Comparison of ENCODE assay signal across 29 cellular contexts in genomic region chr7:135377171-135377570, GRCh38.
"Had no signal": no experiment of that assay in that cellular context is flagged by ENCODE, and none has a peak within 500 bp of the region (broad histone marks: within the 10 kb centered on the region; RNA-seq: fewer than 3 reads in every experiment).

No MANE protein-coding gene starts in this region.

- H3K27ac ChIP-seq: brain microvascular endothelial cell, colonic mucosa, epithelial cell of prostate, esophagus squamous epithelium, gastroesophageal sphincter, heart right ventricle, hepatocyte had no signal

- DNase-seq: activated CD4-positive, alpha-beta memory T cell treated with anti-CD3 and anti-CD28 coated beads for 36 hours; activated CD4-positive, alpha-beta T cell treated with anti-CD3 and anti-CD28 coated beads for 36 hours; activated CD4-positive, alpha-beta T cell treated with anti-CD3 and anti-CD28 coated beads, Interleukin-2, amount 10 ng/mL, durations not matched to agents 24 days and 14 days; activated CD4-positive, CD25-positive, alpha-beta regulatory T cell; activated CD4-positive, CD25-positive, alpha-beta regulatory T cell treated with anti-CD3 and anti-CD28 coated beads, Interleukin-2, amount 50 U/mL, for 72 hours; activated CD8-positive, alpha-beta memory T cell treated with anti-CD3 and anti-CD28 coated beads, Interleukin-2, amount 10 ng/mL, durations not matched to agents 7 days and 5 days; activated CD8-positive, alpha-beta memory T cell treated with anti-CD3 and anti-CD28 coated beads, Interleukin-2, amount 50 U/mL, for 4 hours; activated CD8-positive, alpha-beta T cell treated with anti-CD3 and anti-CD28 coated beads, Interleukin-2, amount 10 ng/mL, durations not matched to agents 7 days and 5 days; activated effector memory CD4-positive, alpha-beta T cell treated with anti-CD3 and anti-CD28 coated beads, Interleukin-2, amount 50 U/mL, for 16 hours; activated naive CD4-positive, alpha-beta T cell treated with anti-CD3 and anti-CD28 coated beads for 36 hours; activated naive CD8-positive, alpha-beta T cell treated with anti-CD3 and anti-CD28 coated beads, Interleukin-2, amount 10 ng/mL, durations not matched to agents 7 days and 5 days; activated T-cell treated with anti-CD3 and anti-CD28 coated beads, Interleukin-2, amount 50 U/mL, for 1 hour; activated T-cell treated with anti-CD3 and anti-CD28 coated beads, Interleukin-2, amount 50 U/mL, for 48 hours; amniotic stem cell; anterior cingulate cortex; brain microvascular endothelial cell; colonic mucosa; effector CD8-positive, alpha-beta T cell; esophagus squamous epithelium; foreskin melanocyte; heart right ventricle; T-helper 17 cell; T1000 had no signal

- H3K4me3 ChIP-seq: colonic mucosa, esophagus squamous epithelium, gastroesophageal sphincter, heart right ventricle, hepatocyte had no signal

- H3K4me2 ChIP-seq: hepatocyte had no signal

- H3K27me3 ChIP-seq: brain microvascular endothelial cell, colonic mucosa, esophagus squamous epithelium, gastroesophageal sphincter, heart right ventricle, hepatocyte had no signal

- H3K9me3 ChIP-seq: colonic mucosa, esophagus squamous epithelium, gastroesophageal sphincter, heart right ventricle had no signal

- ATAC-seq: activated CD4-positive, alpha-beta T cell treated with anti-CD3 and anti-CD28 coated beads for 36 hours; activated CD8-positive, alpha-beta memory T cell treated with anti-CD3 and anti-CD28 coated beads, Interleukin-2, amount 10 ng/mL, durations not matched to agents 7 days and 5 days; activated CD8-positive, alpha-beta T cell treated with anti-CD3 and anti-CD28 coated beads, Interleukin-2, amount 10 ng/mL, durations not matched to agents 7 days and 5 days; gastroesophageal sphincter; heart right ventricle; T-helper 17 cell had no signal

- FAIRE-seq: astrocyte, bronchial epithelial cell, endothelial cell of umbilical vein had no signal

- H2AFZ ChIP-seq: hepatocyte had no signal

- H3K36me3 ChIP-seq: brain microvascular endothelial cell, colonic mucosa, heart right ventricle had no signal

- H3K79me2 ChIP-seq: hepatocyte had no signal

- H3K4me1 ChIP-seq: colonic mucosa, esophagus squamous epithelium, gastroesophageal sphincter, heart right ventricle had no signal
